ENCODE assay signal across 8 cellular contexts in genomic region chr5:111758284-111758628, GRCh38. TPM values are rescaled to one million over a fixed set of nuclear protein-coding genes. Genes with fewer than 3 reads are reported as not detected.
DNase-seq lines count a peak whose midpoint lies in the region; ATAC-seq and TF ChIP-seq lines count a peak whose summit lies in the region.

No MANE protein-coding gene starts in this region.

- H3K4me3 Mint-ChIP-seq in T-cell = peak overlapping the region; percentile 79 to 80 (median 80)

- ATAC-seq in T-cell (replicated peaks in 1 of 4) (no peak), GM19452 (IDR thresholded peaks at IDR 0.05; ENCODE audit: unreplicated experiment) (no peak), HG03354 (IDR thresholded peaks at IDR 0.05; ENCODE audit: poor library complexity, severe bottlenecking, unreplicated experiment) (no peak), HG03521 (IDR thresholded peaks at IDR 0.05; ENCODE audit: unreplicated experiment) (no peak), GM21526 (IDR thresholded peaks at IDR 0.05; ENCODE audit: low FRiP score, unreplicated experiment) (no peak)

- H3K36me3 Mint-ChIP-seq in T-cell = no peaks in the 10 kb centered on the region

- no peaks in the 10 kb centered on the region for H3K9me3 Mint-ChIP-seq in T-cell

- CTCF ChIA-PET in T-cell (lab: Charles Lee) = no interaction called here

- TF ChIP-seq CTCF in GM12864 (IDR thresholded peaks at IDR 0.05; ENCODE audit: low read depth, low read length, missing control alignments) = no peak
- no peak for TF ChIP-seq CTCF in fibroblast of the aortic adventitia (IDR thresholded peaks at IDR 0.05; ENCODE audit: insufficient read depth, low read length)
- no peak for TF ChIP-seq CTCF in retinal pigment epithelial cell (conservative IDR thresholded peaks at IDR 0.05; ENCODE audit: low read depth, low read length)

- peaks cover 15 to 21% (median 16%) of the 10 kb centered on the region in 3 donors for H3K4me1 Mint-ChIP-seq in T-cell

- H3K27ac Mint-ChIP-seq in T-cell = peak overlapping the region; percentile 32 to 84

- POLR2A ChIA-PET in T-cell (lab: Charles Lee) = no interaction called here

- H3K4me3 ChIP-seq in GM12864 (ENCODE audit: low read depth, low read length) (peak overlapping the region; percentile 62), fibroblast of the aortic adventitia (ENCODE audit: low read depth, low read length) (peak overlapping the region; percentile 63), retinal pigment epithelial cell (ENCODE audit: low read length) (peak overlapping the region; percentile 58)

- DNase-seq in GM12864 (ENCODE audit: low read depth) = no peak
- no peak for DNase-seq in T-cell
- no peak for DNase-seq in fibroblast of the aortic adventitia (ENCODE audit: low read depth)
- no peak for DNase-seq in retinal pigment epithelial cell (ENCODE audit: low read depth)

- peaks cover 0 to 16% of the 10 kb centered on the region in 2 donors for H3K27me3 Mint-ChIP-seq in T-cell

RNA-seq across cellular contexts. Expression of gene NREP, which starts 1.3 kb away (rescaled TPM):
- total RNA-seq in T-cell = 1 to 10 TPM; 2.1 to 9.0 (median 4.6) TPM
- 42.0 and 102 TPM in 2 replicates for total RNA-seq in fibroblast of the aortic adventitia (ENCODE audit: low replicate concordance)
